ENCODE assay signal across 8 cellular contexts in genomic region chr5:134577796-134578577, GRCh38. TPM values are rescaled to one million over a fixed set of nuclear protein-coding genes. Genes with fewer than 3 reads are reported as not detected.
DNase-seq lines count a peak whose midpoint lies in the region; ATAC-seq lines count a peak whose summit lies in the region.

No MANE protein-coding gene starts in this region.

- ATAC-seq in left lobe of liver = peak; percentile 69

- DNase-seq in AG20443 (ENCODE audit: low spot score) (peak; percentile 86), H4 (ENCODE audit: low spot score) (peak; percentile 70), NCI-H446 (lab: John Stamatoyannopoulos, UW) (peak; percentile 79 to 81), cerebellar cortex (ENCODE audit: low spot score) (peak; percentile 85), left lobe of liver (ENCODE audit: low spot score) (peak; percentile 74), GF-D8 (lab: John Stamatoyannopoulos, UW) (no peak)
- peak; percentile 78 for DNase-seq in activated CD4-positive, alpha-beta T cell treated with anti-CD3 and anti-CD28 coated beads for 24 hours (ENCODE audit: low read depth in 2 of 2)
- DNase-seq in stimulated activated CD4-positive, alpha-beta T cell treated with anti-CD3 and anti-CD28 coated beads, Interleukin-4, amount 100 ng/mL, for 4 hours = peak; percentile 64 to 79

RNA-seq across cellular contexts. Expression of gene JADE2, which starts 52.5 kb away (rescaled TPM):
- 17.9 and 18.1 TPM in 2 replicates for total RNA-seq in H4 (2014; rRNA removed; shearing (Covaris generic))
- 14.2 TPM for total RNA-seq in left lobe of liver

RNA-seq across cellular contexts. Expression of gene SAR1B, which starts 54.6 kb away (rescaled TPM):
- total RNA-seq in H4 (2014; rRNA removed; shearing (Covaris generic)) = 62.9 and 101 TPM in 2 replicates
- 168 TPM for total RNA-seq in left lobe of liver
